In genomic region chr14:88189040-88189839, GRCh38 we compare ENCODE assay signal across 8 cellular contexts.
DNase-seq lines count a peak whose midpoint lies in the region; ATAC-seq and TF ChIP-seq lines count a peak whose summit lies in the region.

No MANE protein-coding gene starts in this region.

- peaks cover 0 to 31% (median 22%) of the 10 kb centered on the region in 7 donors for H3K27me3 ChIP-seq in heart right ventricle

- no peak overlapping the region for H3K27ac ChIP-seq in heart right ventricle

- peaks cover 0 to 14% (median 3%) of the 10 kb centered on the region in 9 donors for H3K4me1 ChIP-seq in heart right ventricle

- H3K9me3 ChIP-seq in heart right ventricle: no peaks in the 10 kb centered on the region

- POLR2A ChIA-PET in activated naive CD8-positive, alpha-beta T cell treated with anti-CD3 and anti-CD28 coated beads, Interleukin-2, amount 10 ng/mL, durations not matched to agents 7 days and 5 days (lab: Charles Lee): interaction anchor here (0.6 kb wide), 1 partner anchor 27 kb away, joined by 4 read pairs; no protein-coding TSS in a partner anchor

- H3K4me1 Mint-ChIP-seq in activated naive CD8-positive, alpha-beta T cell treated with anti-CD3 and anti-CD28 coated beads, Interleukin-2, amount 10 ng/mL, durations not matched to agents 7 days and 5 days: peaks cover 4% of the 10 kb centered on the region
- peaks cover 36% of the 10 kb centered on the region for H3K4me1 Mint-ChIP-seq in progenitor cell of endocrine pancreas (ENCODE audit: low read depth)

- intact Hi-C loops in heart right ventricle (cut with DNase I): loop anchor here in 4 of 10 donors (5.0 kb wide), 3 partner anchors 193 to 373 kb away; partner anchors contain the start of genes SPATA7 (in 1 of the 4) and ZC3H14 (in 1 of the 4)

- no peaks in the 10 kb centered on the region for H3K36me3 Mint-ChIP-seq in activated naive CD8-positive, alpha-beta T cell treated with anti-CD3 and anti-CD28 coated beads, Interleukin-2, amount 10 ng/mL, durations not matched to agents 7 days and 5 days
- no peaks in the 10 kb centered on the region for H3K36me3 Mint-ChIP-seq in progenitor cell of endocrine pancreas (ENCODE audit: insufficient read depth)

- H3K27me3 Mint-ChIP-seq in activated naive CD8-positive, alpha-beta T cell treated with anti-CD3 and anti-CD28 coated beads, Interleukin-2, amount 10 ng/mL, durations not matched to agents 7 days and 5 days: peaks cover 9% of the 10 kb centered on the region
- H3K27me3 Mint-ChIP-seq in progenitor cell of endocrine pancreas: peaks cover 34% of the 10 kb centered on the region

- DNase-seq in EH (ENCODE audit: low read depth): peak; percentile 80
- DNase-seq in Jurkat, Clone E6-1 (ENCODE audit: low read depth, low spot score): peak; percentile 70
- DNase-seq in OCI-M1 (lab: John Stamatoyannopoulos, UW): peak; percentile 89
- no peak for DNase-seq in activated naive CD8-positive, alpha-beta T cell treated with anti-CD3 and anti-CD28 coated beads, Interleukin-2, amount 10 ng/mL, durations not matched to agents 7 days and 5 days
- DNase-seq in heart right ventricle: peak in 1 of 2 donors; percentile 78
- peak; percentile 56 for DNase-seq in progenitor cell of endocrine pancreas (ENCODE audit: low spot score, unreplicated experiment)

- H3K36me3 ChIP-seq in heart right ventricle: no peaks in the 10 kb centered on the region

- TF ChIP-seq CTCF in heart right ventricle (IDR thresholded peaks at IDR 0.05) (peak; percentile 26 to 78 (median 71)), progenitor cell of endocrine pancreas (IDR thresholded peaks at IDR 0.05; ENCODE audit: unreplicated experiment) (peak; percentile 66)

- H3K4me3 Mint-ChIP-seq in activated naive CD8-positive, alpha-beta T cell treated with anti-CD3 and anti-CD28 coated beads, Interleukin-2, amount 10 ng/mL, durations not matched to agents 7 days and 5 days: peak overlapping the region; percentile 50
- H3K4me3 Mint-ChIP-seq in progenitor cell of endocrine pancreas (ENCODE audit: low read depth): peak overlapping the region; percentile 63

- no peaks in the 10 kb centered on the region for H3K9me3 Mint-ChIP-seq in activated naive CD8-positive, alpha-beta T cell treated with anti-CD3 and anti-CD28 coated beads, Interleukin-2, amount 10 ng/mL, durations not matched to agents 7 days and 5 days
- H3K9me3 Mint-ChIP-seq in progenitor cell of endocrine pancreas (ENCODE audit: low read depth): no peaks in the 10 kb centered on the region

- 14 to 15% methylated on average over 18 of the region's 18 CpGs for WGBS in heart right ventricle, 2 donors

- H3K27ac Mint-ChIP-seq in activated naive CD8-positive, alpha-beta T cell treated with anti-CD3 and anti-CD28 coated beads, Interleukin-2, amount 10 ng/mL, durations not matched to agents 7 days and 5 days: no peak overlapping the region
- H3K27ac Mint-ChIP-seq in progenitor cell of endocrine pancreas: peak overlapping the region; percentile 93

- H3K4me3 ChIP-seq in Jurkat, Clone E6-1 (ENCODE audit: low read length): no peak overlapping the region
- peak overlapping the region in 7 of 10 donors; percentile 19 to 38 (median 29) for H3K4me3 ChIP-seq in heart right ventricle

- ATAC-seq in GM21528 (IDR thresholded peaks at IDR 0.05; ENCODE audit: low FRiP score, unreplicated experiment): peak; percentile 81
- peak; percentile 71 for ATAC-seq in activated naive CD8-positive, alpha-beta T cell treated with anti-CD3 and anti-CD28 coated beads, Interleukin-2, amount 10 ng/mL, durations not matched to agents 7 days and 5 days (ENCODE audit: low read depth)
- peak; percentile 86 to 95 (median 93) for ATAC-seq in heart right ventricle
- ATAC-seq in HG03025 (IDR thresholded peaks at IDR 0.05; ENCODE audit: low FRiP score, unreplicated experiment): no peak
